ENCODE assay signal across 32 cellular contexts in the genomic region with DNA sequence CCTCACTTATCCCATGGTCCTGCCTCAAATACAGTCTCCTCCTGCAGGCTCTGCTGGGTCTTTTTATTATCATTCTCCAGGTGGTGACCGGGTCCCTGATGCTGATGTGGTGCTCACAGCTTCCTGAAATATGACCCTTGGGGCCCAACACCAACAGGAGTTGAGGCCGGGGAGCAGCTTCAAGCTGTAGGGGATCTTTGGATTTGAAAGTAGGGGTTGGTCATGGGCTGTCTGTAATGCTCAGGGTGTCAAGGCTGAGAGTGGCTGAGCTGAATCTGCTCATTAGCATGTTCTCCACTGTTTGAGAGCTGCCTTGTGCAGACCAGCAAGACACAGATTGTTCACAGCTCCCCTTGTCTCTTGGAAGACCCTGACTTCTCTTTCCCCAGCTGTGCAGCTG. TPM values are rescaled to one million over a fixed set of nuclear protein-coding genes. Genes with fewer than 3 reads are reported as not detected.
DNase-seq lines count a peak whose midpoint lies in the region; ATAC-seq, FAIRE-seq and TF ChIP-seq lines count a peak whose summit lies in the region.
"Had no signal": no experiment of that assay in that cellular context is flagged by ENCODE, and none has a peak within 500 bp of the region (broad histone marks: within the 10 kb centered on the region; RNA-seq: fewer than 3 reads in every experiment).

No MANE protein-coding gene starts in this region.

- H3K27me3 ChIP-seq in K562 (ENCODE audit: control insufficient read depth in 2 of 2, insufficient read depth in 2 of 2, low read length in 2 of 2) (peaks cover 0 to 16% of the 10 kb centered on the region in 2 experiments; a peak in 4 of 5 replicates), osteoblast (ENCODE audit: insufficient read depth, low read length) (peaks cover 19% of the 10 kb centered on the region), gastroesophageal sphincter (peaks cover 28% of the 10 kb centered on the region), SJCRH30 (peaks cover 4% of the 10 kb centered on the region; the same call in 1 of the 2 replicates)
- H3K27me3 ChIP-seq: ascending aorta, ovary, upper lobe of left lung had no signal

- no peak for TF ChIP-seq CTCF in K562 (IDR thresholded peaks at IDR 0.05 in 2 of 3, conservative IDR thresholded peaks at IDR 0.05 in 1 of 3; ENCODE audit: insufficient read depth in 2 of 3, low read depth in 1 of 3, low read length in 3 of 3)
- TF ChIP-seq CTCF in osteoblast (IDR thresholded peaks at IDR 0.05; ENCODE audit: extremely low read depth, low read depth, low read length): no peak
- TF ChIP-seq CTCF in gastroesophageal sphincter (IDR thresholded peaks at IDR 0.05): no peak

- H3K9me3 ChIP-seq in K562 (replicated peaks; ENCODE audit: control insufficient read depth, insufficient read depth, low read depth, low read length): no peaks in the 10 kb centered on the region
- no peaks in the 10 kb centered on the region for H3K9me3 ChIP-seq in osteoblast (ENCODE audit: low read depth, low read length)
- H3K9me3 ChIP-seq in gastroesophageal sphincter: no peaks in the 10 kb centered on the region
- H3K9me3 ChIP-seq in SJCRH30 (replicated peaks): no peaks in the 10 kb centered on the region
- H3K9me3 ChIP-seq: A549, ascending aorta, mucosa of descending colon, ovary, upper lobe of left lung had no signal

- POLR2A ChIA-PET in K562 (lab: Yijun Ruan, JAX): interaction anchor here (0.6 to 1.6 kb wide), 4 partner anchors 9 to 170 kb away, joined by 3 to 9 read pairs (median 3); no protein-coding TSS in a partner anchor

- WGBS in K562 (ENCODE audit: insufficient coverage, low coverage, missing lambda C conversion rate): 13% methylated on average over 2 of the region's 2 CpGs
- WGBS in gastroesophageal sphincter (ENCODE audit: low coverage in 1 of 2), 2 donors: 79% methylated on average over 2 of the region's 2 CpGs; no CpG with 5 or more reads in 1 of the 2 donors

- in situ Hi-C loops in K562 (cut with MboI): no loop called here

- H3K4me3 Mint-ChIP-seq in activated CD8-positive, alpha-beta memory T cell treated with anti-CD3 and anti-CD28 coated beads, Interleukin-2, amount 10 ng/mL, durations not matched to agents 7 days and 5 days: no peak overlapping the region
- H3K4me3 Mint-ChIP-seq: activated CD4-positive, alpha-beta memory T cell treated with anti-CD3 and anti-CD28 coated beads for 36 hours; CD4-positive, alpha-beta T cell; natural killer cell treated with Interleukin-12 subunit alpha and Interleukin-12 subunit beta and Interleukin-15 and Interleukin-18, amount 100 ng/mL, for 72 hours; stimulated activated memory B cell treated with anti-CD40 and anti-IgM and Interleukin-4, amounts not matched to agents 10 μg/mL and 1 μg/mL and 100 μg/mL, for 72 hours had no signal

- no peaks in the 10 kb centered on the region for H3K9me1 ChIP-seq in K562 (ENCODE audit: control insufficient read depth, insufficient read depth, low read length)

- H3K79me2 ChIP-seq in K562 (ENCODE audit: control insufficient read depth, insufficient read depth, low read length) (no peaks in the 10 kb centered on the region), osteoblast (ENCODE audit: insufficient read depth, low read length) (no peaks in the 10 kb centered on the region)

- H3K4me3 ChIP-seq in K562 (no peak overlapping the region), osteoblast (ENCODE audit: insufficient read depth, low read length) (no peak overlapping the region), gastroesophageal sphincter (no peak overlapping the region), SJCRH30 (no peak overlapping the region)
- H3K4me3 ChIP-seq: A549, ascending aorta, cardiac muscle cell, mucosa of descending colon, ovary, upper lobe of left lung had no signal

- TF ChIP-seq RAD21 in K562 (CRISPR knock-in tag; conservative IDR thresholded peaks at IDR 0.05 in 1 of 2, IDR thresholded peaks at IDR 0.05 in 1 of 2): no peak

- H3K36me3 ChIP-seq in K562 (ENCODE audit: control insufficient read depth, insufficient read depth, low read length): no peaks in the 10 kb centered on the region
- no peaks in the 10 kb centered on the region for H3K36me3 ChIP-seq in osteoblast (ENCODE audit: insufficient read depth, low read length)
- no peaks in the 10 kb centered on the region for H3K36me3 ChIP-seq in gastroesophageal sphincter
- H3K36me3 ChIP-seq in SJCRH30: no peaks in the 10 kb centered on the region
- H3K36me3 ChIP-seq: ascending aorta, cardiac muscle cell, ovary, upper lobe of left lung had no signal

- H3K9ac ChIP-seq in K562 (ENCODE audit: insufficient read depth in 1 of 2, low read depth in 2 of 2, low read length in 2 of 2): no peak overlapping the region

- no peaks in the 10 kb centered on the region for H3K27me3 Mint-ChIP-seq in activated CD8-positive, alpha-beta memory T cell treated with anti-CD3 and anti-CD28 coated beads, Interleukin-2, amount 10 ng/mL, durations not matched to agents 7 days and 5 days
- H3K27me3 Mint-ChIP-seq: CD4-positive, alpha-beta T cell had no signal

- H3K9me3 Mint-ChIP-seq in activated CD8-positive, alpha-beta memory T cell treated with anti-CD3 and anti-CD28 coated beads, Interleukin-2, amount 10 ng/mL, durations not matched to agents 7 days and 5 days (ENCODE audit: low read depth): no peaks in the 10 kb centered on the region
- H3K9me3 Mint-ChIP-seq: activated CD4-positive, alpha-beta memory T cell treated with anti-CD3 and anti-CD28 coated beads for 36 hours; CD4-positive, alpha-beta T cell; natural killer cell treated with Interleukin-12 subunit alpha and Interleukin-12 subunit beta and Interleukin-15 and Interleukin-18, amount 100 ng/mL, for 72 hours; stimulated activated memory B cell treated with anti-CD40 and anti-IgM and Interleukin-4, amounts not matched to agents 10 μg/mL and 1 μg/mL and 100 μg/mL, for 72 hours had no signal

- DNase-seq in activated CD8-positive, alpha-beta memory T cell treated with anti-CD3 and anti-CD28 coated beads, Interleukin-2, amount 10 ng/mL, durations not matched to agents 7 days and 5 days: peak; percentile 26
- DNase-seq in activated CD8-positive, alpha-beta memory T cell treated with anti-CD3 and anti-CD28 coated beads, Interleukin-2, amount 50 U/mL, for 4 hours: no peak
- DNase-seq in K562 (ENCODE audit: extremely low read depth in 1 of 4, low spot score in 3 of 4): no peak
- DNase-seq in islet precursor cell: peak; percentile 24
- no peak for DNase-seq in osteoblast (ENCODE audit: insufficient read length, low spot score, missing footprints)
- no peak for DNase-seq in SJCRH30
- DNase-seq: activated CD4-positive, alpha-beta memory T cell treated with anti-CD3 and anti-CD28 coated beads for 36 hours; activated CD4-positive, alpha-beta T cell treated with anti-CD3 and anti-CD28 coated beads for 1 hour; activated effector memory CD4-positive, alpha-beta T cell treated with anti-CD3 and anti-CD28 coated beads, Interleukin-2, amount 50 U/mL, for 16 hours; activated T-cell treated with anti-CD3 and anti-CD28 coated beads, Interleukin-2, amount 50 U/mL, for 1 hour; AML-193; CD4-positive, alpha-beta T cell; cortex of kidney; Kasumi-1; mucosa of descending colon; NCI-H1417 treated with DMSO at 0.1 percent for 48 hours; NCI-H2081 treated with DMSO at 0.1 percent for 48 hours; NCI-H774; ovary; SHP77 treated with DMSO at 0.1 percent for 48 hours; upper lobe of left lung had no signal

- H2AFZ ChIP-seq in K562 (ENCODE audit: low read depth, low read length): peak overlapping the region; percentile 19
- H2AFZ ChIP-seq in osteoblast (ENCODE audit: low read length): no peak overlapping the region

- TF ChIP-seq EP300 in K562 (IDR thresholded peaks at IDR 0.05; ENCODE audit: low read length) (no peak), gastroesophageal sphincter (IDR thresholded peaks at IDR 0.05) (no peak)

- H4K20me1 ChIP-seq in K562 (replicated peaks; ENCODE audit: control insufficient read depth, insufficient read depth, low read length) (no peaks in the 10 kb centered on the region), osteoblast (ENCODE audit: insufficient read depth, low read length) (no peaks in the 10 kb centered on the region)

- no peak for FAIRE-seq in K562 (lab: Jason Lieb, UNC)
- FAIRE-seq: A549, D721Med, HepG2, RCC 7860 had no signal

- H3K4me2 ChIP-seq in K562 (ENCODE audit: insufficient read depth, low read length) (no peak overlapping the region), osteoblast (ENCODE audit: insufficient read depth, low read length) (no peak overlapping the region)
- H3K4me2 ChIP-seq: A549 had no signal

- peaks cover 6% of the 10 kb centered on the region for H3K36me3 Mint-ChIP-seq in activated CD8-positive, alpha-beta memory T cell treated with anti-CD3 and anti-CD28 coated beads, Interleukin-2, amount 10 ng/mL, durations not matched to agents 7 days and 5 days
- H3K36me3 Mint-ChIP-seq: activated CD4-positive, alpha-beta memory T cell treated with anti-CD3 and anti-CD28 coated beads for 36 hours; natural killer cell treated with Interleukin-12 subunit alpha and Interleukin-12 subunit beta and Interleukin-15 and Interleukin-18, amount 100 ng/mL, for 72 hours; stimulated activated memory B cell treated with anti-CD40 and anti-IgM and Interleukin-4, amounts not matched to agents 10 μg/mL and 1 μg/mL and 100 μg/mL, for 72 hours had no signal

- H3K27ac ChIP-seq in K562 (ENCODE audit: extremely low read depth, low read depth, low read length) (no peak overlapping the region), osteoblast (ENCODE audit: low read depth, low read length) (no peak overlapping the region), gastroesophageal sphincter (no peak overlapping the region), SJCRH30 (no peak overlapping the region)
- H3K27ac ChIP-seq: A549, ascending aorta, cardiac muscle cell, ovary, upper lobe of left lung had no signal

- peaks cover 39% of the 10 kb centered on the region for H3K4me1 Mint-ChIP-seq in activated CD8-positive, alpha-beta memory T cell treated with anti-CD3 and anti-CD28 coated beads, Interleukin-2, amount 10 ng/mL, durations not matched to agents 7 days and 5 days
- H3K4me1 Mint-ChIP-seq: stimulated activated memory B cell treated with anti-CD40 and anti-IgM and Interleukin-4, amounts not matched to agents 10 μg/mL and 1 μg/mL and 100 μg/mL, for 72 hours had no signal

- H3K4me1 ChIP-seq in K562 (replicated peaks in 1 of 2; ENCODE audit: control insufficient read depth in 2 of 2, insufficient read depth in 2 of 2, low read length in 2 of 2) (peaks cover 7 to 12% of the 10 kb centered on the region in 2 experiments; a peak in 3 of 5 replicates), osteoblast (ENCODE audit: insufficient read depth, low read length) (peaks cover 8% of the 10 kb centered on the region), gastroesophageal sphincter (no peaks in the 10 kb centered on the region), SJCRH30 (no peaks in the 10 kb centered on the region)

- H3K27ac Mint-ChIP-seq in activated CD8-positive, alpha-beta memory T cell treated with anti-CD3 and anti-CD28 coated beads, Interleukin-2, amount 10 ng/mL, durations not matched to agents 7 days and 5 days: no peak overlapping the region
- H3K27ac Mint-ChIP-seq: activated CD4-positive, alpha-beta memory T cell treated with anti-CD3 and anti-CD28 coated beads for 36 hours; CD4-positive, alpha-beta T cell; natural killer cell treated with Interleukin-12 subunit alpha and Interleukin-12 subunit beta and Interleukin-15 and Interleukin-18, amount 100 ng/mL, for 72 hours; stimulated activated memory B cell treated with anti-CD40 and anti-IgM and Interleukin-4, amounts not matched to agents 10 μg/mL and 1 μg/mL and 100 μg/mL, for 72 hours had no signal

- intact Hi-C loops in K562 (cut with micrococcal nuclease): no loop called here

- TF ChIP-seq POLR2A in K562 (conservative IDR thresholded peaks at IDR 0.05) (no peak), gastroesophageal sphincter (IDR thresholded peaks at IDR 0.05) (no peak)

- ATAC-seq in activated CD8-positive, alpha-beta memory T cell treated with anti-CD3 and anti-CD28 coated beads, Interleukin-2, amount 10 ng/mL, durations not matched to agents 7 days and 5 days: no peak
- ATAC-seq in K562 (no peak), gastroesophageal sphincter (no peak), HG02798 (IDR thresholded peaks at IDR 0.05; ENCODE audit: poor library complexity, unreplicated experiment) (no peak)
- ATAC-seq: A549; esophagus mucosa; mucosa of descending colon; natural killer cell treated with Interleukin-12 subunit alpha and Interleukin-12 subunit beta and Interleukin-15 and Interleukin-18, amount 100 ng/mL, for 72 hours; stimulated activated memory B cell treated with anti-CD40 and anti-IgM and Interleukin-4, amounts not matched to agents 10 μg/mL and 1 μg/mL and 100 μg/mL, for 72 hours had no signal

- BruUV-seq in K562 (replicated peaks; lab: Mats Ljungman, UMichigan): no TSS peak

- CTCF ChIA-PET in activated CD8-positive, alpha-beta memory T cell treated with anti-CD3 and anti-CD28 coated beads, Interleukin-2, amount 10 ng/mL, durations not matched to agents 7 days and 5 days (lab: Charles Lee): interaction anchor here (1.4 to 1.6 kb wide), 4 partner anchors 10 to 56 kb away, joined by 4 to 7 read pairs (median 5); no protein-coding TSS in a partner anchor
- CTCF ChIA-PET in K562 (lab: Yijun Ruan, JAX; ENCODE audit: low intra/inter-chr PET ratio): no interaction called here

RNA-seq across cellular contexts. Expression of a gene that starts 35.5 kb away (rescaled TPM):
- 100 to 1,000 TPM; 300 to 444 TPM for total RNA-seq in activated CD8-positive, alpha-beta memory T cell treated with anti-CD3 and anti-CD28 coated beads, Interleukin-2, amount 10 ng/mL, durations not matched to agents 7 days and 5 days
- not detected in 2 replicates for total RNA-seq in K562 (2011; cell fraction: chromatin; rRNA removed; ENCODE audit: low replicate concordance)
- not detected in 2 replicates for total RNA-seq in K562 (2011; cell fraction: nucleolus; rRNA removed)
- not detected in 2 replicates for total RNA-seq in K562 (2011; cell fraction: nucleoplasm; rRNA removed)
- total RNA-seq in K562 (2014; rRNA removed): not detected in 2 replicates
- total RNA-seq in K562 (2014; rRNA removed; fragmentation: Illumina TruSeq; extraction: Trizol): not detected in 2 replicates
- total RNA-seq in K562 (2015; rRNA removed; fragmentation: Illumina TruSeq; extraction: Trizol): not detected in 2 replicates
- 0.40 and 0.89 TPM in 2 replicates for total RNA-seq in K562 (2021)
- not detected in 2 replicates for polyA plus RNA-seq in K562 (2011; rRNA removed)
- polyA plus RNA-seq in K562 (2011; cell fraction: cytosol; rRNA removed): not detected in 2 replicates
- not detected in 2 replicates for polyA plus RNA-seq in K562 (2011; cell fraction: nucleus; rRNA removed)
- 0.43 and 1.1 TPM in 2 replicates for polyA plus RNA-seq in K562 (2012)
- not detected in 2 replicates for polyA plus RNA-seq in K562 (2014; fragmentation: Illumina TruSeq; extraction: Trizol)
- under 1 TPM; 0.46 to 0.76 TPM for polyA plus RNA-seq in K562 (2014; fragmentation: Nextera tagmentation; extraction: Ambion mirVana)
- polyA plus RNA-seq in K562 (2014; rRNA removed): 0.15 TPM in 1 of 2 replicates, not detected in the other
- not detected in 2 replicates for polyA minus RNA-seq in K562 (2011; rRNA and poly(A)+ RNA removed)
- polyA minus RNA-seq in K562 (2011; cell fraction: cytosol; rRNA and poly(A)+ RNA removed): not detected in 2 replicates
- not detected in 2 replicates for polyA minus RNA-seq in K562 (2011; cell fraction: nucleus; rRNA and poly(A)+ RNA removed)
- 30.4 and 44.2 TPM in 2 replicates for total RNA-seq in osteoblast
- 10 to 100 TPM; 39.2 to 73.0 (median 46.4) TPM for total RNA-seq in gastroesophageal sphincter
- total RNA-seq in SJCRH30 (2014; rRNA removed; shearing (Covaris generic)): not detected in 2 replicates

Comparison
In these comparisons a context has a peak if more than half of its experiments do, and no peak if none do; other contexts are left out.
1. DNase-seq: peak in activated CD8-positive, alpha-beta memory T cell treated with anti-CD3 and anti-CD28 coated beads, Interleukin-2, amount 10 ng/mL, durations not matched to agents 7 days and 5 days (single experiment) and islet precursor cell (single experiment); none in activated CD8-positive, alpha-beta memory T cell treated with anti-CD3 and anti-CD28 coated beads, Interleukin-2, amount 50 U/mL, for 4 hours (single experiment), K562 (0 of 4), osteoblast (single experiment) and SJCRH30 (0 of 2).
2. RNA of a gene that starts 35.5 kb away (total RNA-seq): 300 to 444 TPM in activated CD8-positive, alpha-beta memory T cell treated with anti-CD3 and anti-CD28 coated beads, Interleukin-2, amount 10 ng/mL, durations not matched to agents 7 days and 5 days, 39.2 to 73.0 TPM in gastroesophageal sphincter and 30.4 to 44.2 TPM in osteoblast; 0.40 to 0.89 TPM in K562 and not detected in SJCRH30; every median in the first group is over 10 times any median in the second.